In genomic region chr1:211609120-211610024, GRCh38 we compare ENCODE assay signal across 2 cellular contexts.
TF ChIP-seq lines count a peak whose summit lies in the region.

No MANE protein-coding gene starts in this region.

TF ChIP-seq in HEK293, 187 proteins besides CTCF, POLR2A, EP300 and RAD21:
- TF ChIP-seq ZNF26 (tag by site-specific recombination; IDR thresholded peaks at IDR 0.05) (no peak), ZNF341 (tag by site-specific recombination; IDR thresholded peaks at IDR 0.05; ENCODE audit: low read depth) (peak; percentile 37; the same call in 1 of the 2 replicates), ZNF133 (tag by site-specific recombination; IDR thresholded peaks at IDR 0.05) (peak; percentile 69), ZNF221 (tag by site-specific recombination; IDR thresholded peaks at IDR 0.05; ENCODE audit: borderline replicate concordance) (no peak), ZNF776 (tag by site-specific recombination; IDR thresholded peaks at IDR 0.05; ENCODE audit: borderline replicate concordance) (no peak)
- TF ChIP-seq, protein P1, sequence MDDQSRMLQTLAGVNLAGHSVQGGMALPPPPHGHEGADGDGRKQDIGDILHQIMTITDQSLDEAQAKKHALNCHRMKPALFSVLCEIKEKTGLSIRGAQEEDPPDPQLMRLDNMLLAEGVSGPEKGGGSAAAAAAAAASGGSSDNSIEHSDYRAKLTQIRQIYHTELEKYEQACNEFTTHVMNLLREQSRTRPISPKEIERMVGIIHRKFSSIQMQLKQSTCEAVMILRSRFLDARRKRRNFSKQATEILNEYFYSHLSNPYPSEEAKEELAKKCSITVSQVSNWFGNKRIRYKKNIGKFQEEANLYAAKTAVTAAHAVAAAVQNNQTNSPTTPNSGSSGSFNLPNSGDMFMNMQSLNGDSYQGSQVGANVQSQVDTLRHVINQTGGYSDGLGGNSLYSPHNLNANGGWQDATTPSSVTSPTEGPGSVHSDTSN (CRISPR knock-in tag; IDR thresholded peaks at IDR 0.05) = no peak
TF ChIP-seq in HEK293: peak in this region for 2.

TF ChIP-seq in K562, 482 proteins besides CTCF, POLR2A, EP300 and RAD21:
- TF ChIP-seq GMEB1 (CRISPR knock-in tag; IDR thresholded peaks at IDR 0.05) = no peak
- no peak for TF ChIP-seq PHF20 (IDR thresholded peaks at IDR 0.05; ENCODE audit: partially characterized antibody)
- peak; percentile 79 for TF ChIP-seq NFIC (IDR thresholded peaks at IDR 0.05)
- TF ChIP-seq E2F3 (CRISPR knock-in tag; IDR thresholded peaks at IDR 0.05) = no peak
- TF ChIP-seq FOXK1 (CRISPR knock-in tag; IDR thresholded peaks at IDR 0.05; ENCODE audit: borderline replicate concordance) = 0 out of 2 replicates have a peak, but pooled peaks have one; percentile 18
- no peak for TF ChIP-seq TEAD2 (tag; IDR thresholded peaks at IDR 0.05)
- no peak for TF ChIP-seq RERE (CRISPR knock-in tag; IDR thresholded peaks at IDR 0.05; ENCODE audit: borderline replicate concordance)
- no peak for TF ChIP-seq MTF1 (CRISPR knock-in tag; IDR thresholded peaks at IDR 0.05; ENCODE audit: borderline replicate concordance)
- TF ChIP-seq MLX (CRISPR knock-in tag; conservative IDR thresholded peaks at IDR 0.05) = 0 out of 4 replicates have a peak, but pooled peaks of 1 of the 2 experiments have one; percentile 62
- TF ChIP-seq JUNB (CRISPR knock-in tag; conservative IDR thresholded peaks at IDR 0.05) = no peak
